Comparison of ENCODE assay signal across 8 cellular contexts in genomic region chr11:67648140-67648795, GRCh38. TPM values are rescaled to one million over a fixed set of nuclear protein-coding genes. Genes with fewer than 3 reads are reported as not detected.
A peak's percentile ranks its signal among the peaks of the same experiment; 100 is the strongest.
DNase-seq lines count a peak whose midpoint lies in the region; ATAC-seq, FAIRE-seq and TF ChIP-seq lines count a peak whose summit lies in the region.

No MANE protein-coding gene starts in this region.

- no peaks in the 10 kb centered on the region; the same call in none of the 2 replicates for H3K9me3 ChIP-seq in K562 (replicated peaks; ENCODE audit: control insufficient read depth, insufficient read depth, low read depth, low read length)

- no peaks in the 10 kb centered on the region for H3K36me3 ChIP-seq in K562 (ENCODE audit: control insufficient read depth, insufficient read depth, low read length)

- H3K4me2 ChIP-seq in K562 (ENCODE audit: insufficient read depth, low read length): no peak overlapping the region

- intact Hi-C loops in K562 (cut with micrococcal nuclease): loop anchor here (10.0 kb wide), 1 partner anchor 157 kb away; no protein-coding TSS in a partner anchor

- no peak for TF ChIP-seq EP300 in K562 (IDR thresholded peaks at IDR 0.05; ENCODE audit: low read length)

- in situ Hi-C loops in K562 (cut with MboI): no loop called here

- no peaks in the 10 kb centered on the region for H3K9me1 ChIP-seq in K562 (ENCODE audit: control insufficient read depth, insufficient read depth, low read length)

- DNase-seq in NCI-H1105 treated with DMSO at 0.1 percent for 48 hours (lab: John Stamatoyannopoulos, UW) (peak; percentile 3), NCI-H1105 (lab: John Stamatoyannopoulos, UW) (no peak), RKO (ENCODE audit: low spot score) (peak; percentile 47), K562 (ENCODE audit: extremely low read depth in 1 of 4, low spot score in 3 of 4) (peak; percentile 44 to 59 (median 48)), foreskin fibroblast (no peak), HEK293T (ENCODE audit: extremely low spot score) (no peak)
- DNase-seq in stimulated activated CD4-positive, alpha-beta T cell treated with anti-CD3 and anti-CD28 coated beads, Interleukin-1b, Interleukin-23, amount 100 ng/mL, for 4 hours (ENCODE audit: low read depth in 2 of 2): peak; percentile 26 to 30

- no TSS peak for BruUV-seq in K562 (replicated peaks; lab: Mats Ljungman, UMichigan)

- peak in 1 of 2 experiments; percentile 54; a peak in 2 of 4 replicates for TF ChIP-seq RAD21 in K562 (CRISPR knock-in tag; conservative IDR thresholded peaks at IDR 0.05 in 1 of 2, IDR thresholded peaks at IDR 0.05 in 1 of 2)

- H3K9ac ChIP-seq in K562 (ENCODE audit: insufficient read depth in 1 of 2, low read depth in 2 of 2, low read length in 2 of 2): no peak overlapping the region

- no peak for TF ChIP-seq POLR2A in K562 (conservative IDR thresholded peaks at IDR 0.05)

- no peaks in the 10 kb centered on the region for H3K79me2 ChIP-seq in K562 (ENCODE audit: control insufficient read depth, insufficient read depth, low read length)

- TF ChIP-seq CTCF in K562 (IDR thresholded peaks at IDR 0.05 in 2 of 3, conservative IDR thresholded peaks at IDR 0.05 in 1 of 3; ENCODE audit: insufficient read depth in 2 of 3, low read depth in 1 of 3, low read length in 3 of 3): peak; percentile 58 to 99 (median 83)
- no peak for TF ChIP-seq CTCF in foreskin fibroblast (IDR thresholded peaks at IDR 0.05; ENCODE audit: low read depth, low read length)

- H4K20me1 ChIP-seq in K562 (replicated peaks; ENCODE audit: control insufficient read depth, insufficient read depth, low read length): peaks cover 3% of the 10 kb centered on the region; the same call in 1 of the 2 replicates

- WGBS in K562 (ENCODE audit: insufficient coverage, low coverage, missing lambda C conversion rate): 8% methylated on average over 12 of the region's 12 CpGs

- H2AFZ ChIP-seq in K562 (ENCODE audit: low read depth, low read length): no peak overlapping the region

- CTCF ChIA-PET in K562 (lab: Yijun Ruan, JAX; ENCODE audit: low intra/inter-chr PET ratio) (interaction anchor here (1.4 kb wide), 1 partner anchor 11 kb away, joined by 4 read pairs; no protein-coding TSS in a partner anchor), HEK293T (lab: Yijun Ruan, JAX) (interaction anchor here (0.7 to 1.3 kb wide), 2 partner anchors 9 to 10 kb away, joined by 3 to 4 read pairs; partner anchors contain the start of gene TBX10)

- peaks cover 2 to 13% of the 10 kb centered on the region in 2 experiments; a peak in 3 of 5 replicates for H3K27me3 ChIP-seq in K562 (ENCODE audit: control insufficient read depth in 2 of 2, insufficient read depth in 2 of 2, low read length in 2 of 2)

- POLR2A ChIA-PET in K562 (lab: Yijun Ruan, JAX): interaction anchor here (0.6 to 1.2 kb wide), 4 partner anchors 10 to 237 kb away, joined by 3 to 4 read pairs (median 3); no protein-coding TSS in a partner anchor
- POLR2A ChIA-PET in HEK293T (lab: Yijun Ruan, JAX): interaction anchor here (1.2 kb wide), 1 partner anchor 65 kb away, joined by 3 read pairs; the partner anchor contains the start of gene GSTP1

- no peak overlapping the region for H3K27ac ChIP-seq in K562 (ENCODE audit: extremely low read depth, low read depth, low read length)

- H3K4me3 ChIP-seq in K562: no peak overlapping the region
- H3K4me3 ChIP-seq in foreskin fibroblast (ENCODE audit: low read depth in 1 of 2, low read length in 2 of 2): no peak overlapping the region

- peaks cover 0 to 43% of the 10 kb centered on the region in 2 experiments; a peak in 2 of 5 replicates for H3K4me1 ChIP-seq in K562 (replicated peaks in 1 of 2; ENCODE audit: control insufficient read depth in 2 of 2, insufficient read depth in 2 of 2, low read length in 2 of 2)

- ATAC-seq in HG02870 (IDR thresholded peaks at IDR 0.05; ENCODE audit: unreplicated experiment) (peak; percentile 46), K562 (peak; percentile 87)

- FAIRE-seq in K562 (lab: Jason Lieb, UNC): peak; percentile 48

RNA-seq across cellular contexts. Expression of gene ACY3, which starts 2.3 kb away (rescaled TPM):
- total RNA-seq in K562 (2011; cell fraction: chromatin; rRNA removed; ENCODE audit: low replicate concordance): not detected in 2 replicates
- not detected in 2 replicates for total RNA-seq in K562 (2011; cell fraction: nucleolus; rRNA removed)
- not detected in 2 replicates for total RNA-seq in K562 (2011; cell fraction: nucleoplasm; rRNA removed)
- total RNA-seq in K562 (2014; rRNA removed) (not detected in 2 replicates), K562 (2014; rRNA removed; fragmentation: Illumina TruSeq; extraction: Trizol) (not detected in 2 replicates), K562 (2015; rRNA removed; fragmentation: Illumina TruSeq; extraction: Trizol) (not detected in 2 replicates), K562 (2021) (not detected in 2 replicates)
- polyA plus RNA-seq in K562 (2011; rRNA removed) (not detected in 2 replicates), K562 (2014; fragmentation: Illumina TruSeq; extraction: Trizol) (not detected in 2 replicates), K562 (2014; fragmentation: Nextera tagmentation; extraction: Ambion mirVana) (not detected), K562 (2014; rRNA removed) (not detected in 2 replicates)
- not detected in 2 replicates for polyA plus RNA-seq in K562 (2011; cell fraction: cytosol; rRNA removed)
- polyA plus RNA-seq in K562 (2011; cell fraction: nucleus; rRNA removed): not detected in 2 replicates
- polyA plus RNA-seq in K562 (2012): not detected in 2 replicates
- polyA minus RNA-seq in K562 (2011; rRNA and poly(A)+ RNA removed): not detected in 2 replicates
- polyA minus RNA-seq in K562 (2011; cell fraction: cytosol; rRNA and poly(A)+ RNA removed): not detected in 2 replicates
- polyA minus RNA-seq in K562 (2011; cell fraction: nucleus; rRNA and poly(A)+ RNA removed): not detected in 2 replicates

RNA-seq across cellular contexts. Expression of gene TBX10, which starts 8.7 kb away (rescaled TPM):
- not detected in 2 replicates for total RNA-seq in K562 (2011; cell fraction: chromatin; rRNA removed; ENCODE audit: low replicate concordance)
- not detected in 2 replicates for total RNA-seq in K562 (2011; cell fraction: nucleolus; rRNA removed)
- not detected in 2 replicates for total RNA-seq in K562 (2011; cell fraction: nucleoplasm; rRNA removed)
- total RNA-seq in K562 (2014; rRNA removed) (not detected in 2 replicates), K562 (2014; rRNA removed; fragmentation: Illumina TruSeq; extraction: Trizol) (not detected in 2 replicates), K562 (2015; rRNA removed; fragmentation: Illumina TruSeq; extraction: Trizol) (not detected in 2 replicates), K562 (2021) (not detected in 2 replicates)
- polyA plus RNA-seq in K562 (2011; rRNA removed) (not detected in 2 replicates), K562 (2014; fragmentation: Illumina TruSeq; extraction: Trizol) (not detected in 2 replicates), K562 (2014; fragmentation: Nextera tagmentation; extraction: Ambion mirVana) (not detected), K562 (2014; rRNA removed) (not detected in 2 replicates)
- not detected in 2 replicates for polyA plus RNA-seq in K562 (2011; cell fraction: cytosol; rRNA removed)
- polyA plus RNA-seq in K562 (2011; cell fraction: nucleus; rRNA removed): not detected in 2 replicates
- 0.14 and 0.18 TPM in 2 replicates for polyA plus RNA-seq in K562 (2012)
- not detected in 2 replicates for polyA minus RNA-seq in K562 (2011; rRNA and poly(A)+ RNA removed)
- not detected in 2 replicates for polyA minus RNA-seq in K562 (2011; cell fraction: cytosol; rRNA and poly(A)+ RNA removed)
- polyA minus RNA-seq in K562 (2011; cell fraction: nucleus; rRNA and poly(A)+ RNA removed): not detected in 2 replicates

RNA-seq across cellular contexts. Expression of gene NUDT8, which starts 18.5 kb away (rescaled TPM):
- total RNA-seq in K562 (2011; cell fraction: chromatin; rRNA removed; ENCODE audit: low replicate concordance): 2.8 and 15.1 TPM in 2 replicates
- total RNA-seq in K562 (2011; cell fraction: nucleolus; rRNA removed): 22.0 and 23.0 TPM in 2 replicates
- 9.8 and 13.5 TPM in 2 replicates for total RNA-seq in K562 (2011; cell fraction: nucleoplasm; rRNA removed)
- total RNA-seq in K562 (2014; rRNA removed) (23.8 and 36.3 TPM in 2 replicates), K562 (2014; rRNA removed; fragmentation: Illumina TruSeq; extraction: Trizol) (1.5 and 2.0 TPM in 2 replicates), K562 (2015; rRNA removed; fragmentation: Illumina TruSeq; extraction: Trizol) (6.2 and 6.6 TPM in 2 replicates), K562 (2021) (26.7 and 27.8 TPM in 2 replicates)
- polyA plus RNA-seq in K562 (2011; rRNA removed) (4.3 and 6.2 TPM in 2 replicates), K562 (2014; fragmentation: Illumina TruSeq; extraction: Trizol) (5.0 and 14.0 TPM in 2 replicates), K562 (2014; fragmentation: Nextera tagmentation; extraction: Ambion mirVana) (under 1 TPM; 0.23 to 0.85 TPM), K562 (2014; rRNA removed) (21.7 and 27.2 TPM in 2 replicates)
- 11.0 and 34.8 TPM in 2 replicates for polyA plus RNA-seq in K562 (2011; cell fraction: cytosol; rRNA removed)
- polyA plus RNA-seq in K562 (2011; cell fraction: nucleus; rRNA removed): 27.2 and 46.8 TPM in 2 replicates
- polyA plus RNA-seq in K562 (2012): 20.9 and 25.8 TPM in 2 replicates
- 0.72 and 1.2 TPM in 2 replicates for polyA minus RNA-seq in K562 (2011; rRNA and poly(A)+ RNA removed)
- 5.7 and 7.1 TPM in 2 replicates for polyA minus RNA-seq in K562 (2011; cell fraction: cytosol; rRNA and poly(A)+ RNA removed)
- polyA minus RNA-seq in K562 (2011; cell fraction: nucleus; rRNA and poly(A)+ RNA removed): 11.9 and 15.1 TPM in 2 replicates

RNA-seq across cellular contexts. Expression of gene ALDH3B2, which starts 26.2 kb away (rescaled TPM):
- total RNA-seq in K562 (2011; cell fraction: chromatin; rRNA removed; ENCODE audit: low replicate concordance): not detected in 2 replicates
- total RNA-seq in K562 (2011; cell fraction: nucleolus; rRNA removed): not detected in 2 replicates
- total RNA-seq in K562 (2011; cell fraction: nucleoplasm; rRNA removed): not detected in 2 replicates
- total RNA-seq in K562 (2014; rRNA removed): not detected in 2 replicates
- not detected in 2 replicates for total RNA-seq in K562 (2014; rRNA removed; fragmentation: Illumina TruSeq; extraction: Trizol)
- not detected in 2 replicates for total RNA-seq in K562 (2015; rRNA removed; fragmentation: Illumina TruSeq; extraction: Trizol)
- total RNA-seq in K562 (2021): not detected in 2 replicates
- polyA plus RNA-seq in K562 (2011; rRNA removed): not detected in 2 replicates
- polyA plus RNA-seq in K562 (2011; cell fraction: cytosol; rRNA removed): not detected in 2 replicates
- polyA plus RNA-seq in K562 (2011; cell fraction: nucleus; rRNA removed): not detected in 2 replicates
- polyA plus RNA-seq in K562 (2012): not detected in 2 replicates
- not detected in 2 replicates for polyA plus RNA-seq in K562 (2014; fragmentation: Illumina TruSeq; extraction: Trizol)
- polyA plus RNA-seq in K562 (2014; fragmentation: Nextera tagmentation; extraction: Ambion mirVana): not detected
- not detected in 2 replicates for polyA plus RNA-seq in K562 (2014; rRNA removed)
- polyA minus RNA-seq in K562 (2011; rRNA and poly(A)+ RNA removed): not detected in 2 replicates
- not detected in 2 replicates for polyA minus RNA-seq in K562 (2011; cell fraction: cytosol; rRNA and poly(A)+ RNA removed)
- polyA minus RNA-seq in K562 (2011; cell fraction: nucleus; rRNA and poly(A)+ RNA removed): not detected in 2 replicates

RNA-seq across cellular contexts. Expression of gene NDUFV1, which starts 41.5 kb away (rescaled TPM):
- 348 and 937 TPM in 2 replicates for total RNA-seq in K562 (2011; cell fraction: chromatin; rRNA removed; ENCODE audit: low replicate concordance)
- total RNA-seq in K562 (2011; cell fraction: nucleolus; rRNA removed): 683 and 713 TPM in 2 replicates
- total RNA-seq in K562 (2011; cell fraction: nucleoplasm; rRNA removed): 505 and 528 TPM in 2 replicates
- total RNA-seq in K562 (2014; rRNA removed) (408 and 468 TPM in 2 replicates), K562 (2014; rRNA removed; fragmentation: Illumina TruSeq; extraction: Trizol) (111 and 135 TPM in 2 replicates), K562 (2015; rRNA removed; fragmentation: Illumina TruSeq; extraction: Trizol) (242 and 251 TPM in 2 replicates), K562 (2021) (404 and 408 TPM in 2 replicates)
- polyA plus RNA-seq in K562 (2011; rRNA removed) (172 and 261 TPM in 2 replicates), K562 (2014; fragmentation: Illumina TruSeq; extraction: Trizol) (209 and 273 TPM in 2 replicates), K562 (2014; fragmentation: Nextera tagmentation; extraction: Ambion mirVana) (10 to 100 TPM; 10.8 to 32.9 TPM), K562 (2014; rRNA removed) (423 and 426 TPM in 2 replicates)
- 251 and 329 TPM in 2 replicates for polyA plus RNA-seq in K562 (2011; cell fraction: cytosol; rRNA removed)
- 669 and 851 TPM in 2 replicates for polyA plus RNA-seq in K562 (2011; cell fraction: nucleus; rRNA removed)
- polyA plus RNA-seq in K562 (2012): 286 and 337 TPM in 2 replicates
- 81.2 and 91.3 TPM in 2 replicates for polyA minus RNA-seq in K562 (2011; rRNA and poly(A)+ RNA removed)
- polyA minus RNA-seq in K562 (2011; cell fraction: cytosol; rRNA and poly(A)+ RNA removed): 141 and 202 TPM in 2 replicates
- 134 and 170 TPM in 2 replicates for polyA minus RNA-seq in K562 (2011; cell fraction: nucleus; rRNA and poly(A)+ RNA removed)

Comparison
In these comparisons a context has a peak if more than half of its experiments do, and no peak if none do; other contexts are left out.
1. DNase-seq: peak in NCI-H1105 treated with DMSO at 0.1 percent for 48 hours (single experiment), RKO (single experiment), K562 (4 of 4) and stimulated activated CD4-positive, alpha-beta T cell treated with anti-CD3 and anti-CD28 coated beads, Interleukin-1b, Interleukin-23, amount 100 ng/mL, for 4 hours (2 of 2); none in NCI-H1105 (single experiment), foreskin fibroblast (0 of 2) and HEK293T (single experiment).